24 cellular contexts compared by ENCODE assay signal in genomic region chr9:133468374-133468773, GRCh38. TPM values are rescaled to one million over a fixed set of nuclear protein-coding genes. Genes with fewer than 3 reads are reported as not detected.
DNase-seq lines count a peak whose midpoint lies in the region; ATAC-seq, FAIRE-seq and TF ChIP-seq lines count a peak whose summit lies in the region.
"Had no signal": no experiment of that assay in that cellular context is flagged by ENCODE, and none has a peak within 500 bp of the region (broad histone marks: within the 10 kb centered on the region; RNA-seq: fewer than 3 reads in every experiment).

No MANE protein-coding gene starts in this region.

- no peak overlapping the region for H2BK15ac ChIP-seq in mesenchymal stem cell (ENCODE audit: low read depth, poor library complexity, severe bottlenecking)

- H3K27ac Mint-ChIP-seq in stimulated activated memory B cell treated with anti-CD40 and anti-IgM and Interleukin-4, amounts not matched to agents 10 μg/mL and 1 μg/mL and 100 μg/mL, for 72 hours = no peak overlapping the region
- H3K27ac Mint-ChIP-seq in mesothelial cell of epicardium = no peak overlapping the region
- H3K27ac Mint-ChIP-seq in activated T-helper 17 cell treated with anti-CD3 and anti-CD28 coated beads, Interleukin-2, amount 50 U/mL, for 72 hours = no peak overlapping the region
- H3K27ac Mint-ChIP-seq: CD4-positive, alpha-beta memory T cell; H9 had no signal

- 89% methylated on average over 6 of the region's 11 CpGs for WGBS in HepG2 (ENCODE audit: low lambda C conversion rate)
- no CpG with 5 or more reads among the region's 11 CpGs for WGBS in right lobe of liver (ENCODE audit: insufficient coverage, low coverage, low lambda C conversion rate, missing lambda C conversion rate)
- 94% methylated on average over 11 of the region's 11 CpGs for WGBS in mesenchymal stem cell

- DNase-seq in HepG2 (ENCODE audit: low spot score) (no peak), right lobe of liver (no peak), NT2/D1 (ENCODE audit: low read depth, low spot score) (no peak), mesenchymal stem cell (no peak), mesothelial cell of epicardium (ENCODE audit: low spot score in 2 of 2, unreplicated experiment in 2 of 2) (no peak)
- no peak for DNase-seq in activated naive CD4-positive, alpha-beta T cell (lab: John Stamatoyannopoulos, UW)
- DNase-seq: 8988T, ACHN, C1 segment of cervical spinal cord, Calu3, COR-L47, DMS53, DMS79 treated with DMSO at 0.1 percent for 48 hours, GM23248, H9 had no signal

- no peak overlapping the region for H2BK120ac ChIP-seq in mesenchymal stem cell (ENCODE audit: low read depth, low read length)

- H3K23ac ChIP-seq in mesenchymal stem cell (ENCODE audit: low read length in 2 of 2) = no peak overlapping the region

- CTCF ChIA-PET in HepG2 (lab: Yijun Ruan, JAX; ENCODE audit: low intra/inter-chr PET ratio, low total read pairs) = no interaction called here

- no peak overlapping the region for H2BK5ac ChIP-seq in mesenchymal stem cell (ENCODE audit: low read depth, low read length, poor library complexity, severe bottlenecking)

- intact Hi-C loops in HepG2 (cut with micrococcal nuclease; ENCODE audit: unreplicated experiment) = no loop called here
- intact Hi-C loops in right lobe of liver (cut with DNase I) = no loop called here

- peaks cover 37% of the 10 kb centered on the region for H3K4me1 Mint-ChIP-seq in stimulated activated memory B cell treated with anti-CD40 and anti-IgM and Interleukin-4, amounts not matched to agents 10 μg/mL and 1 μg/mL and 100 μg/mL, for 72 hours
- H3K4me1 Mint-ChIP-seq in mesothelial cell of epicardium = no peaks in the 10 kb centered on the region
- H3K4me1 Mint-ChIP-seq in activated T-helper 17 cell treated with anti-CD3 and anti-CD28 coated beads, Interleukin-2, amount 50 U/mL, for 72 hours = no peaks in the 10 kb centered on the region
- H3K4me1 Mint-ChIP-seq: CD4-positive, alpha-beta memory T cell had no signal

- no peak overlapping the region for H2BK12ac ChIP-seq in mesenchymal stem cell (ENCODE audit: low read length in 2 of 2)

- TF ChIP-seq EP300 in HepG2 (IDR thresholded peaks at IDR 0.05; ENCODE audit: low read depth in 2 of 2, low read length in 2 of 2) = no peak
- TF ChIP-seq EP300 in HepG2 (CRISPR knock-in tag; IDR thresholded peaks at IDR 0.05; ENCODE audit: borderline replicate concordance) = no peak

- POLR2A ChIA-PET in HepG2 (lab: Yijun Ruan, JAX) = interaction anchor here (1.9 kb wide), 1 partner anchor 9 kb away, joined by 9 read pairs; the partner anchor contains the start of gene CACFD1

- no peak for TF ChIP-seq RAD21 in HepG2 (CRISPR knock-in tag; IDR thresholded peaks at IDR 0.05)

- H2AK5ac ChIP-seq in mesenchymal stem cell (ENCODE audit: low read length, severe bottlenecking) = no peak overlapping the region

- H3K4me1 ChIP-seq in HepG2 (ENCODE audit: insufficient read depth, low read length) = peaks cover 10% of the 10 kb centered on the region; the same call in 1 of the 2 replicates
- peaks cover 0 to 6% (median 0%) of the 10 kb centered on the region in 4 donors for H3K4me1 ChIP-seq in right lobe of liver
- H3K4me1 ChIP-seq in NT2/D1 (ENCODE audit: insufficient read depth, insufficient read length) = peaks cover 7% of the 10 kb centered on the region
- peaks cover 5% of the 10 kb centered on the region for H3K4me1 ChIP-seq in mesenchymal stem cell (ENCODE audit: control insufficient read depth, insufficient read depth, low read depth, low read length)
- H3K4me1 ChIP-seq: A549 had no signal

- H3K4me3 ChIP-seq in HepG2 (replicated peaks in 1 of 3; ENCODE audit: insufficient read depth in 1 of 3, low read depth in 2 of 3, low read length in 3 of 3) = no peak overlapping the region
- H3K4me3 ChIP-seq in right lobe of liver = no peak overlapping the region
- no peak overlapping the region for H3K4me3 ChIP-seq in NT2/D1 (ENCODE audit: insufficient read length, low read depth)
- H3K4me3 ChIP-seq in mesenchymal stem cell (ENCODE audit: insufficient read depth in 1 of 2, low read depth in 1 of 2, low read length in 2 of 2) = no peak overlapping the region
- H3K4me3 ChIP-seq: A549, GM23248 had no signal

- in situ Hi-C loops in HepG2 (cut with HindIII; ENCODE audit: extremely low pct_ligation_motif_present, low pct_unique_long_range_greater_than_20kb) = no loop called here

- H4K91ac ChIP-seq in mesenchymal stem cell (ENCODE audit: low read length) = no peak overlapping the region

- peaks cover 12% of the 10 kb centered on the region for H3K79me1 ChIP-seq in mesenchymal stem cell (replicated peaks; ENCODE audit: low read length, poor library complexity, severe bottlenecking)

- H3K27me3 Mint-ChIP-seq in stimulated activated memory B cell treated with anti-CD40 and anti-IgM and Interleukin-4, amounts not matched to agents 10 μg/mL and 1 μg/mL and 100 μg/mL, for 72 hours = no peaks in the 10 kb centered on the region
- H3K27me3 Mint-ChIP-seq in mesothelial cell of epicardium (ENCODE audit: low read depth) = no peaks in the 10 kb centered on the region
- H3K27me3 Mint-ChIP-seq in activated T-helper 17 cell treated with anti-CD3 and anti-CD28 coated beads, Interleukin-2, amount 50 U/mL, for 72 hours = no peaks in the 10 kb centered on the region
- H3K27me3 Mint-ChIP-seq: CD4-positive, alpha-beta memory T cell had no signal

- peaks cover 9 to 13% of the 10 kb centered on the region in 2 experiments; a peak in 3 of 5 replicates for H3K36me3 ChIP-seq in HepG2 (replicated peaks in 1 of 2; ENCODE audit: control insufficient read depth in 1 of 2, insufficient read depth in 2 of 2, low read length in 2 of 2)
- peaks cover 0 to 34% (median 6%) of the 10 kb centered on the region in 4 donors for H3K36me3 ChIP-seq in right lobe of liver
- peaks cover 38% of the 10 kb centered on the region for H3K36me3 ChIP-seq in NT2/D1 (ENCODE audit: insufficient read depth, insufficient read length, low read length)
- H3K36me3 ChIP-seq in mesenchymal stem cell (ENCODE audit: control insufficient read depth in 1 of 2, insufficient read depth in 2 of 2, low read depth in 1 of 2, low read length in 2 of 2) = peaks cover 26 to 80% of the 10 kb centered on the region in 2 experiments

- TF ChIP-seq CTCF in HepG2 (CRISPR knock-in tag; IDR thresholded peaks at IDR 0.05) (no peak), right lobe of liver (IDR thresholded peaks at IDR 0.05) (no peak), mesothelial cell of epicardium (IDR thresholded peaks at IDR 0.05; ENCODE audit: unreplicated experiment) (no peak)

- no peak overlapping the region for H3K18ac ChIP-seq in mesenchymal stem cell (ENCODE audit: low read depth in 1 of 2, low read length in 2 of 2)

- no peak overlapping the region for H3K9ac ChIP-seq in HepG2 (ENCODE audit: insufficient read depth, low read depth, low read length)
- peak overlapping the region; percentile 3 for H3K9ac ChIP-seq in NT2/D1 (ENCODE audit: insufficient read length, low read depth)
- H3K9ac ChIP-seq in mesenchymal stem cell (ENCODE audit: low read length) = no peak overlapping the region
- H3K9ac ChIP-seq: GM23248 had no signal

- H3K27ac ChIP-seq in HepG2 (ENCODE audit: extremely low read length, insufficient read depth, low read length) (no peak overlapping the region), right lobe of liver (no peak overlapping the region), mesenchymal stem cell (ENCODE audit: low read length, poor library complexity, severe bottlenecking) (no peak overlapping the region)
- H3K27ac ChIP-seq: A549, GM23248 had no signal

- H3K79me2 ChIP-seq in HepG2 (ENCODE audit: insufficient read depth, low read length) = no peaks in the 10 kb centered on the region

- no peak overlapping the region for H3K4ac ChIP-seq in mesenchymal stem cell (ENCODE audit: low read depth in 1 of 2, low read length in 2 of 2)

- no TSS peak for BruUV-seq in HepG2 (replicated peaks; lab: Mats Ljungman, UMichigan)

- H3K4me3 Mint-ChIP-seq in stimulated activated memory B cell treated with anti-CD40 and anti-IgM and Interleukin-4, amounts not matched to agents 10 μg/mL and 1 μg/mL and 100 μg/mL, for 72 hours = no peak overlapping the region
- H3K4me3 Mint-ChIP-seq in mesothelial cell of epicardium = no peak overlapping the region
- no peak overlapping the region for H3K4me3 Mint-ChIP-seq in activated T-helper 17 cell treated with anti-CD3 and anti-CD28 coated beads, Interleukin-2, amount 50 U/mL, for 72 hours
- H3K4me3 Mint-ChIP-seq: CD4-positive, alpha-beta memory T cell; H9 had no signal

- H3K14ac ChIP-seq in mesenchymal stem cell (ENCODE audit: low read length in 2 of 2) = no peak overlapping the region

- H3K27me3 ChIP-seq in HepG2 (ENCODE audit: control insufficient read depth in 1 of 2, insufficient read depth in 2 of 2, low read length in 2 of 2) (no peaks in the 10 kb centered on the region), right lobe of liver (no peaks in the 10 kb centered on the region), NT2/D1 (ENCODE audit: insufficient read depth, insufficient read length) (no peaks in the 10 kb centered on the region), mesenchymal stem cell (ENCODE audit: control insufficient read depth in 1 of 2, insufficient read depth in 1 of 2, low read length in 2 of 2) (no peaks in the 10 kb centered on the region)

- H3K9me3 Mint-ChIP-seq in stimulated activated memory B cell treated with anti-CD40 and anti-IgM and Interleukin-4, amounts not matched to agents 10 μg/mL and 1 μg/mL and 100 μg/mL, for 72 hours = no peaks in the 10 kb centered on the region
- no peaks in the 10 kb centered on the region for H3K9me3 Mint-ChIP-seq in mesothelial cell of epicardium
- no peaks in the 10 kb centered on the region for H3K9me3 Mint-ChIP-seq in activated T-helper 17 cell treated with anti-CD3 and anti-CD28 coated beads, Interleukin-2, amount 50 U/mL, for 72 hours
- H3K9me3 Mint-ChIP-seq: CD4-positive, alpha-beta memory T cell; H9 had no signal

- H3K9me3 ChIP-seq in HepG2 (ENCODE audit: low read length) = no peaks in the 10 kb centered on the region
- H3K9me3 ChIP-seq in right lobe of liver = no peaks in the 10 kb centered on the region
- no peaks in the 10 kb centered on the region for H3K9me3 ChIP-seq in NT2/D1 (ENCODE audit: insufficient read depth, low read length)
- H3K9me3 ChIP-seq in mesenchymal stem cell (ENCODE audit: control insufficient read depth, low read length) = no peaks in the 10 kb centered on the region
- H3K9me3 ChIP-seq: A549 had no signal

- peak; percentile 5; the same call in 1 of the 3 replicates for ATAC-seq in HepG2
- ATAC-seq in right lobe of liver = no peak
- peak; percentile 4 for ATAC-seq in stimulated activated memory B cell treated with anti-CD40 and anti-IgM and Interleukin-4, amounts not matched to agents 10 μg/mL and 1 μg/mL and 100 μg/mL, for 72 hours
- no peak for ATAC-seq in activated T-helper 17 cell treated with anti-CD3 and anti-CD28 coated beads, Interleukin-2, amount 50 U/mL, for 72 hours (replicated peaks)
- ATAC-seq: HCT116 had no signal

- H3K4me2 ChIP-seq in HepG2 (ENCODE audit: low read depth, low read length) (no peak overlapping the region), mesenchymal stem cell (ENCODE audit: low read length, poor library complexity, severe bottlenecking) (no peak overlapping the region)
- H3K4me2 ChIP-seq: A549 had no signal

- H2AFZ ChIP-seq in HepG2 (ENCODE audit: low read length) (no peak overlapping the region), mesenchymal stem cell (ENCODE audit: low read depth, low read length) (peak overlapping the region; percentile 18)
- H2AFZ ChIP-seq: GM23248 had no signal

- FAIRE-seq in HepG2 (lab: Jason Lieb, UNC) = no peak
- FAIRE-seq: A549, G401.6, GM19239 had no signal

- no peak overlapping the region for H4K8ac ChIP-seq in mesenchymal stem cell (ENCODE audit: low read length)

- no peak for TF ChIP-seq POLR2A in HepG2 (IDR thresholded peaks at IDR 0.05; ENCODE audit: insufficient read depth in 1 of 2, low read depth in 2 of 2, low read length in 2 of 2)
- TF ChIP-seq POLR2A in right lobe of liver (IDR thresholded peaks at IDR 0.05) = no peak

- H4K20me1 ChIP-seq in HepG2 (ENCODE audit: insufficient read depth, low read length) = no peaks in the 10 kb centered on the region

- peaks cover 29% of the 10 kb centered on the region for H3K36me3 Mint-ChIP-seq in stimulated activated memory B cell treated with anti-CD40 and anti-IgM and Interleukin-4, amounts not matched to agents 10 μg/mL and 1 μg/mL and 100 μg/mL, for 72 hours
- peaks cover 6% of the 10 kb centered on the region for H3K36me3 Mint-ChIP-seq in mesothelial cell of epicardium
- H3K36me3 Mint-ChIP-seq in activated T-helper 17 cell treated with anti-CD3 and anti-CD28 coated beads, Interleukin-2, amount 50 U/mL, for 72 hours (ENCODE audit: low read depth) = no peaks in the 10 kb centered on the region
- H3K36me3 Mint-ChIP-seq: CD4-positive, alpha-beta memory T cell had no signal

RNA-seq across cellular contexts. Expression of gene CACFD1, which starts 8.6 kb away (rescaled TPM):
- total RNA-seq in HepG2 (2016; rRNA removed; fragmentation: Illumina TruSeq; extraction: Trizol) (8.2 and 13.8 TPM in 2 replicates), right lobe of liver (10 to 100 TPM; 23.5 to 39.8 (median 32.9) TPM), mesothelial cell of epicardium (35.4 to 44.5 TPM (median 40.2 TPM) in 3 replicates)
- 3.2 and 3.9 TPM in 2 replicates for total RNA-seq in HepG2 (2016; cell fraction: cytosol; rRNA removed; fragmentation: Illumina TruSeq; extraction: Trizol; ENCODE audit: low read depth)
- 7.9 and 15.6 TPM in 2 replicates for total RNA-seq in HepG2 (2016; cell fraction: insoluble cytoplasmic fraction; rRNA removed; fragmentation: Illumina TruSeq; extraction: Trizol)
- total RNA-seq in HepG2 (2016; cell fraction: membrane; rRNA removed; fragmentation: Illumina TruSeq; extraction: Trizol) = 10.0 and 11.4 TPM in 2 replicates
- 12.1 and 14.4 TPM in 2 replicates for total RNA-seq in HepG2 (2016; cell fraction: nucleus; rRNA removed; fragmentation: Illumina TruSeq; extraction: Trizol)
- polyA plus RNA-seq in HepG2 (2011; rRNA removed) = 14.6 and 21.3 TPM in 2 replicates
- polyA plus RNA-seq in HepG2 (2011; cell fraction: cytosol; rRNA removed) = 13.1 and 15.4 TPM in 2 replicates
- polyA plus RNA-seq in HepG2 (2011; cell fraction: nucleus; rRNA removed) = 33.2 and 35.5 TPM in 2 replicates
- polyA plus RNA-seq in HepG2 (2012) = 12.0 and 17.4 TPM in 2 replicates
- polyA plus RNA-seq in HepG2 (2016; cell fraction: cytosol; fragmentation: Illumina TruSeq; extraction: Trizol; ENCODE audit: low read depth) = 3.2 and 4.4 TPM in 2 replicates
- polyA plus RNA-seq in HepG2 (2016; cell fraction: insoluble cytoplasmic fraction; fragmentation: Illumina TruSeq; extraction: Trizol; ENCODE audit: low read depth) = 8.6 and 9.0 TPM in 2 replicates
- 8.8 and 9.3 TPM in 2 replicates for polyA plus RNA-seq in HepG2 (2016; cell fraction: membrane; fragmentation: Illumina TruSeq; extraction: Trizol; ENCODE audit: low read depth)
- polyA plus RNA-seq in HepG2 (2016; cell fraction: nucleus; fragmentation: Illumina TruSeq; extraction: Trizol; ENCODE audit: insufficient read depth, low read depth) = 20.0 and 22.0 TPM in 2 replicates
- 8.1 and 55.0 TPM in 2 replicates for polyA minus RNA-seq in HepG2 (2011; rRNA and poly(A)+ RNA removed; ENCODE audit: low replicate concordance)
- polyA minus RNA-seq in HepG2 (2011; cell fraction: cytosol; rRNA and poly(A)+ RNA removed) = 7.1 and 8.0 TPM in 2 replicates
- polyA minus RNA-seq in HepG2 (2011; cell fraction: nucleus; rRNA and poly(A)+ RNA removed) = 25.4 and 28.7 TPM in 2 replicates
- polyA plus RNA-seq in mesenchymal stem cell (2013, experiment 1 of 2) = 6.9 TPM
- 6.9 TPM for polyA plus RNA-seq in mesenchymal stem cell (2013, experiment 2 of 2)
- 1 to 10 TPM in 1 of 2 donors, under 1 TPM in 1; 0.41 to 3.0 TPM for total RNA-seq in activated T-helper 17 cell treated with anti-CD3 and anti-CD28 coated beads, Interleukin-2, amount 50 U/mL, for 72 hours

RNA-seq across cellular contexts. Expression of gene SLC2A6, which starts 10.5 kb away (rescaled TPM):
- 6.3 and 15.0 TPM in 2 replicates for total RNA-seq in HepG2 (2016; rRNA removed; fragmentation: Illumina TruSeq; extraction: Trizol)
- total RNA-seq in HepG2 (2016; cell fraction: cytosol; rRNA removed; fragmentation: Illumina TruSeq; extraction: Trizol; ENCODE audit: low read depth) = 1.8 and 2.0 TPM in 2 replicates
- 5.3 and 14.9 TPM in 2 replicates for total RNA-seq in HepG2 (2016; cell fraction: insoluble cytoplasmic fraction; rRNA removed; fragmentation: Illumina TruSeq; extraction: Trizol)
- total RNA-seq in HepG2 (2016; cell fraction: membrane; rRNA removed; fragmentation: Illumina TruSeq; extraction: Trizol) = 4.5 and 4.6 TPM in 2 replicates
- total RNA-seq in HepG2 (2016; cell fraction: nucleus; rRNA removed; fragmentation: Illumina TruSeq; extraction: Trizol) = 16.5 and 16.8 TPM in 2 replicates
- 4.1 and 9.1 TPM in 2 replicates for polyA plus RNA-seq in HepG2 (2011; rRNA removed)
- polyA plus RNA-seq in HepG2 (2011; cell fraction: cytosol; rRNA removed) = 5.0 and 5.7 TPM in 2 replicates
- 7.2 and 12.6 TPM in 2 replicates for polyA plus RNA-seq in HepG2 (2011; cell fraction: nucleus; rRNA removed)
- polyA plus RNA-seq in HepG2 (2012) = 2.1 and 4.5 TPM in 2 replicates
- polyA plus RNA-seq in HepG2 (2016; cell fraction: cytosol; fragmentation: Illumina TruSeq; extraction: Trizol; ENCODE audit: low read depth) = 1.7 and 2.0 TPM in 2 replicates
- polyA plus RNA-seq in HepG2 (2016; cell fraction: insoluble cytoplasmic fraction; fragmentation: Illumina TruSeq; extraction: Trizol; ENCODE audit: low read depth) = 4.0 and 5.0 TPM in 2 replicates
- 2.7 and 3.1 TPM in 2 replicates for polyA plus RNA-seq in HepG2 (2016; cell fraction: membrane; fragmentation: Illumina TruSeq; extraction: Trizol; ENCODE audit: low read depth)
- polyA plus RNA-seq in HepG2 (2016; cell fraction: nucleus; fragmentation: Illumina TruSeq; extraction: Trizol; ENCODE audit: insufficient read depth, low read depth) = 22.0 and 22.4 TPM in 2 replicates
- 16.3 and 18.5 TPM in 2 replicates for polyA minus RNA-seq in HepG2 (2011; rRNA and poly(A)+ RNA removed; ENCODE audit: low replicate concordance)
- polyA minus RNA-seq in HepG2 (2011; cell fraction: cytosol; rRNA and poly(A)+ RNA removed) = 6.5 and 7.4 TPM in 2 replicates
- polyA minus RNA-seq in HepG2 (2011; cell fraction: nucleus; rRNA and poly(A)+ RNA removed) = 9.1 and 12.8 TPM in 2 replicates
- total RNA-seq in right lobe of liver = 1 to 10 TPM in 5 of 6 experiments, under 1 TPM in 1; 0.88 to 6.8 (median 2.8) TPM
- polyA plus RNA-seq in mesenchymal stem cell (2013, experiment 1 of 2) = 29.4 TPM
- 28.2 TPM for polyA plus RNA-seq in mesenchymal stem cell (2013, experiment 2 of 2)
- total RNA-seq in mesothelial cell of epicardium = 8.2 to 9.0 TPM (median 8.2 TPM) in 3 replicates
- 1 to 10 TPM; 1.2 to 1.4 TPM for total RNA-seq in activated T-helper 17 cell treated with anti-CD3 and anti-CD28 coated beads, Interleukin-2, amount 50 U/mL, for 72 hours

RNA-seq across cellular contexts. Expression of gene ADAMTS13, which starts 46.2 kb away (rescaled TPM):
- total RNA-seq in HepG2 (2016; rRNA removed; fragmentation: Illumina TruSeq; extraction: Trizol) (0.69 and 0.91 TPM in 2 replicates), right lobe of liver (10 to 100 TPM in 3 of 6 experiments, 1 to 10 TPM in 3; 8.1 to 27.7 (median 11.3) TPM), mesothelial cell of epicardium (20.7 to 21.6 TPM (median 21.3 TPM) in 3 replicates)
- 0.26 and 0.30 TPM in 2 replicates for total RNA-seq in HepG2 (2016; cell fraction: cytosol; rRNA removed; fragmentation: Illumina TruSeq; extraction: Trizol; ENCODE audit: low read depth)
- 0.22 and 0.91 TPM in 2 replicates for total RNA-seq in HepG2 (2016; cell fraction: insoluble cytoplasmic fraction; rRNA removed; fragmentation: Illumina TruSeq; extraction: Trizol)
- 0.21 and 0.37 TPM in 2 replicates for total RNA-seq in HepG2 (2016; cell fraction: membrane; rRNA removed; fragmentation: Illumina TruSeq; extraction: Trizol)
- 0.78 and 1.4 TPM in 2 replicates for total RNA-seq in HepG2 (2016; cell fraction: nucleus; rRNA removed; fragmentation: Illumina TruSeq; extraction: Trizol)
- polyA plus RNA-seq in HepG2 (2011; rRNA removed) = 4.5 and 5.0 TPM in 2 replicates
- 1.2 and 2.2 TPM in 2 replicates for polyA plus RNA-seq in HepG2 (2011; cell fraction: cytosol; rRNA removed)
- 35.9 and 63.7 TPM in 2 replicates for polyA plus RNA-seq in HepG2 (2011; cell fraction: nucleus; rRNA removed)
- 1.4 and 2.0 TPM in 2 replicates for polyA plus RNA-seq in HepG2 (2012)
- 0.12 and 0.16 TPM in 2 replicates for polyA plus RNA-seq in HepG2 (2016; cell fraction: cytosol; fragmentation: Illumina TruSeq; extraction: Trizol; ENCODE audit: low read depth)
- polyA plus RNA-seq in HepG2 (2016; cell fraction: insoluble cytoplasmic fraction; fragmentation: Illumina TruSeq; extraction: Trizol; ENCODE audit: low read depth) = 0.48 and 0.73 TPM in 2 replicates
- 0.14 and 0.23 TPM in 2 replicates for polyA plus RNA-seq in HepG2 (2016; cell fraction: membrane; fragmentation: Illumina TruSeq; extraction: Trizol; ENCODE audit: low read depth)
- polyA plus RNA-seq in HepG2 (2016; cell fraction: nucleus; fragmentation: Illumina TruSeq; extraction: Trizol; ENCODE audit: insufficient read depth, low read depth) = 4.6 TPM in 2 replicates
- 0.75 and 1.4 TPM in 2 replicates for polyA minus RNA-seq in HepG2 (2011; rRNA and poly(A)+ RNA removed; ENCODE audit: low replicate concordance)
- polyA minus RNA-seq in HepG2 (2011; cell fraction: cytosol; rRNA and poly(A)+ RNA removed) = 0.30 and 0.62 TPM in 2 replicates
- 2.4 and 3.1 TPM in 2 replicates for polyA minus RNA-seq in HepG2 (2011; cell fraction: nucleus; rRNA and poly(A)+ RNA removed)
- polyA plus RNA-seq in mesenchymal stem cell (2013, experiment 1 of 2) = 4.5 TPM
- polyA plus RNA-seq in mesenchymal stem cell (2013, experiment 2 of 2) = 3.9 TPM
- total RNA-seq in activated T-helper 17 cell treated with anti-CD3 and anti-CD28 coated beads, Interleukin-2, amount 50 U/mL, for 72 hours = 1 to 10 TPM; 1.2 to 3.9 TPM
- polyA plus RNA-seq: CD4-positive, alpha-beta memory T cell had no signal

RNA-seq across cellular contexts. Expression of gene REXO4, which starts 50.6 kb away (rescaled TPM):
- total RNA-seq in HepG2 (2016; rRNA removed; fragmentation: Illumina TruSeq; extraction: Trizol) = 30.4 and 32.9 TPM in 2 replicates
- 13.1 and 13.7 TPM in 2 replicates for total RNA-seq in HepG2 (2016; cell fraction: cytosol; rRNA removed; fragmentation: Illumina TruSeq; extraction: Trizol; ENCODE audit: low read depth)
- 30.5 and 30.8 TPM in 2 replicates for total RNA-seq in HepG2 (2016; cell fraction: insoluble cytoplasmic fraction; rRNA removed; fragmentation: Illumina TruSeq; extraction: Trizol)
- 26.1 and 26.5 TPM in 2 replicates for total RNA-seq in HepG2 (2016; cell fraction: membrane; rRNA removed; fragmentation: Illumina TruSeq; extraction: Trizol)
- 13.7 and 15.5 TPM in 2 replicates for total RNA-seq in HepG2 (2016; cell fraction: nucleus; rRNA removed; fragmentation: Illumina TruSeq; extraction: Trizol)
- 18.5 and 20.2 TPM in 2 replicates for polyA plus RNA-seq in HepG2 (2011; rRNA removed)
- 20.6 and 24.2 TPM in 2 replicates for polyA plus RNA-seq in HepG2 (2011; cell fraction: cytosol; rRNA removed)
- polyA plus RNA-seq in HepG2 (2011; cell fraction: nucleus; rRNA removed) = 13.1 and 13.9 TPM in 2 replicates
- 18.4 and 20.8 TPM in 2 replicates for polyA plus RNA-seq in HepG2 (2012)
- polyA plus RNA-seq in HepG2 (2016; cell fraction: cytosol; fragmentation: Illumina TruSeq; extraction: Trizol; ENCODE audit: low read depth) = 13.2 and 14.9 TPM in 2 replicates
- polyA plus RNA-seq in HepG2 (2016; cell fraction: insoluble cytoplasmic fraction; fragmentation: Illumina TruSeq; extraction: Trizol; ENCODE audit: low read depth) = 40.1 and 41.2 TPM in 2 replicates
- polyA plus RNA-seq in HepG2 (2016; cell fraction: membrane; fragmentation: Illumina TruSeq; extraction: Trizol; ENCODE audit: low read depth) = 23.2 and 24.3 TPM in 2 replicates
- polyA plus RNA-seq in HepG2 (2016; cell fraction: nucleus; fragmentation: Illumina TruSeq; extraction: Trizol; ENCODE audit: insufficient read depth, low read depth) = 25.0 and 27.5 TPM in 2 replicates
- polyA minus RNA-seq in HepG2 (2011; rRNA and poly(A)+ RNA removed; ENCODE audit: low replicate concordance) = 29.1 and 46.3 TPM in 2 replicates
- 14.4 and 15.3 TPM in 2 replicates for polyA minus RNA-seq in HepG2 (2011; cell fraction: cytosol; rRNA and poly(A)+ RNA removed)
- 16.2 TPM in 2 replicates for polyA minus RNA-seq in HepG2 (2011; cell fraction: nucleus; rRNA and poly(A)+ RNA removed)
- total RNA-seq in right lobe of liver = 10 to 100 TPM in 5 of 6 experiments, 1 to 10 TPM in 1; 9.5 to 19.9 (median 12.0) TPM
- 21.3 TPM for polyA plus RNA-seq in mesenchymal stem cell (2013, experiment 1 of 2)
- polyA plus RNA-seq in mesenchymal stem cell (2013, experiment 2 of 2) = 21.1 TPM
- 26.1 to 28.2 TPM (median 27.0 TPM) in 3 replicates for total RNA-seq in mesothelial cell of epicardium
- total RNA-seq in activated T-helper 17 cell treated with anti-CD3 and anti-CD28 coated beads, Interleukin-2, amount 50 U/mL, for 72 hours = 10 to 100 TPM; 26.1 to 36.5 TPM

RNA-seq across cellular contexts. Expression of gene MYMK, which starts 56.4 kb away (rescaled TPM):
- total RNA-seq in HepG2 (2016; rRNA removed; fragmentation: Illumina TruSeq; extraction: Trizol) (not detected in 2 replicates), right lobe of liver (not detected), mesothelial cell of epicardium (not detected in 3 replicates)
- not detected in 2 replicates for total RNA-seq in HepG2 (2016; cell fraction: cytosol; rRNA removed; fragmentation: Illumina TruSeq; extraction: Trizol; ENCODE audit: low read depth)
- not detected in 2 replicates for total RNA-seq in HepG2 (2016; cell fraction: insoluble cytoplasmic fraction; rRNA removed; fragmentation: Illumina TruSeq; extraction: Trizol)
- total RNA-seq in HepG2 (2016; cell fraction: membrane; rRNA removed; fragmentation: Illumina TruSeq; extraction: Trizol) = not detected in 2 replicates
- not detected in 2 replicates for total RNA-seq in HepG2 (2016; cell fraction: nucleus; rRNA removed; fragmentation: Illumina TruSeq; extraction: Trizol)
- polyA plus RNA-seq in HepG2 (2011; rRNA removed) = not detected in 2 replicates
- polyA plus RNA-seq in HepG2 (2011; cell fraction: cytosol; rRNA removed) = not detected in 2 replicates
- not detected in 2 replicates for polyA plus RNA-seq in HepG2 (2011; cell fraction: nucleus; rRNA removed)
- not detected in 2 replicates for polyA plus RNA-seq in HepG2 (2012)
- not detected in 2 replicates for polyA plus RNA-seq in HepG2 (2016; cell fraction: cytosol; fragmentation: Illumina TruSeq; extraction: Trizol; ENCODE audit: low read depth)
- not detected in 2 replicates for polyA plus RNA-seq in HepG2 (2016; cell fraction: insoluble cytoplasmic fraction; fragmentation: Illumina TruSeq; extraction: Trizol; ENCODE audit: low read depth)
- not detected in 2 replicates for polyA plus RNA-seq in HepG2 (2016; cell fraction: membrane; fragmentation: Illumina TruSeq; extraction: Trizol; ENCODE audit: low read depth)
- polyA plus RNA-seq in HepG2 (2016; cell fraction: nucleus; fragmentation: Illumina TruSeq; extraction: Trizol; ENCODE audit: insufficient read depth, low read depth) = not detected in 2 replicates
- polyA minus RNA-seq in HepG2 (2011; rRNA and poly(A)+ RNA removed; ENCODE audit: low replicate concordance) = not detected in 2 replicates
- polyA minus RNA-seq in HepG2 (2011; cell fraction: cytosol; rRNA and poly(A)+ RNA removed) = not detected in 2 replicates
- polyA minus RNA-seq in HepG2 (2011; cell fraction: nucleus; rRNA and poly(A)+ RNA removed) = not detected in 2 replicates
- not detected for polyA plus RNA-seq in mesenchymal stem cell (2013, experiment 1 of 2)
- not detected for polyA plus RNA-seq in mesenchymal stem cell (2013, experiment 2 of 2)
- total RNA-seq in activated T-helper 17 cell treated with anti-CD3 and anti-CD28 coated beads, Interleukin-2, amount 50 U/mL, for 72 hours = not detected
- total RNA-seq: Calu3; CD4-positive, alpha-beta memory T cell; GM23248; H4; H9 had no signal
- polyA plus RNA-seq: A549; BJ; CD4-positive, alpha-beta memory T cell; GM23248 had no signal

Comparison
In these comparisons a context has a peak if more than half of its experiments do, and no peak if none do; other contexts are left out.
1. ATAC-seq: peak in HepG2 (single experiment) and stimulated activated memory B cell treated with anti-CD40 and anti-IgM and Interleukin-4, amounts not matched to agents 10 μg/mL and 1 μg/mL and 100 μg/mL, for 72 hours (single experiment); none in right lobe of liver (0 of 4) and activated T-helper 17 cell treated with anti-CD3 and anti-CD28 coated beads, Interleukin-2, amount 50 U/mL, for 72 hours (single experiment).